In the genomic region with DNA sequence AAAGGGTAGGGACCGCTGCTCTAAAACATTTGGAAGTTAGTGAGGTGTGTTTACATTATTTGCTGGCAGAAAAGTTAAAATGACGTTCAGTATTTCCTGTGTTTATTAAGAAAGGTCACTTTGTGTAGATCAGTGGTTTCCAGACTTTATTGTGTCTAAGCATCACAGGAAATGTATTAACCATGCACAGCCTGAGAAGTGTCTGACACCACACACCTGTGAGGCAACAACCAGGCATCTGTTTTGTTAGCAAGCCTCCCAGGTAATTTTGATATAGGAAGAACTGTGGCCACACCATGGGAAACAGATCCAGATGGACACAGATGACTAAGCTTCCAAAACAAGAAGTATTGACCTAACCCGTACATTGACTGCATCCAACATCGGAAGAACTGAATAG, we compare ENCODE assay signal across 26 cellular contexts. TPM values are rescaled to one million over a fixed set of nuclear protein-coding genes. Genes with fewer than 3 reads are reported as not detected.
DNase-seq lines count a peak whose midpoint lies in the region; ATAC-seq and TF ChIP-seq lines count a peak whose summit lies in the region.
"Had no signal": no experiment of that assay in that cellular context is flagged by ENCODE, and none has a peak within 500 bp of the region (broad histone marks: within the 10 kb centered on the region; RNA-seq: fewer than 3 reads in every experiment).

No MANE protein-coding gene starts in this region.

- H3K9me3 ChIP-seq in CD4-positive, alpha-beta memory T cell (ENCODE audit: control insufficient read depth in 1 of 2, low read length in 2 of 2), result no peaks in the 10 kb centered on the region
- H3K9me3 ChIP-seq in IMR-90 (ENCODE audit: control insufficient read depth, insufficient read depth, low read length), result no peaks in the 10 kb centered on the region
- H3K9me3 ChIP-seq in mesenchymal stem cell (ENCODE audit: control insufficient read depth, low read length), result no peaks in the 10 kb centered on the region
- H3K9me3 ChIP-seq: heart left ventricle, right atrium auricular region, testis had no signal

- TF ChIP-seq POLR2A in IMR-90 (IDR thresholded peaks at IDR 0.05; ENCODE audit: low read depth, low read length), result no peak

- 0 out of 3 replicates have a peak overlapping the region, but pooled peaks have one; percentile 84 for H2BK15ac ChIP-seq in IMR-90 (ENCODE audit: low read depth, low read length)
- H2BK15ac ChIP-seq in mesenchymal stem cell (ENCODE audit: low read depth, poor library complexity, severe bottlenecking), result no peak overlapping the region

- CTCF ChIA-PET in CD4-positive, alpha-beta memory T cell (lab: Charles Lee; ENCODE audit: partially characterized antibody), result interaction anchor here (0.6 to 8.0 kb wide), 20 partner anchors 8 to 814 kb away, joined by 3 to 179 read pairs (median 9); a partner anchor contains a TSS
- CTCF ChIA-PET in IMR-90 (lab: Yijun Ruan, JAX), result interaction anchor here (0.6 to 1.8 kb wide), 8 partner anchors 12 to 324 kb away, joined by 3 to 26 read pairs (median 4); a partner anchor contains a TSS

- peak; percentile 50 for ATAC-seq in IMR-90 (ENCODE audit: low read depth)

- H3K36me3 Mint-ChIP-seq in CD4-positive, alpha-beta memory T cell, result peaks cover 9 to 32% of the 10 kb centered on the region in 2 donors
- H3K36me3 Mint-ChIP-seq in type B pancreatic cell, result peaks cover 9% of the 10 kb centered on the region

- peak overlapping the region; percentile 88 for H3K4me2 ChIP-seq in IMR-90 (ENCODE audit: low read depth, low read length)
- no peak overlapping the region for H3K4me2 ChIP-seq in mesenchymal stem cell (ENCODE audit: low read length, poor library complexity, severe bottlenecking)

- H3K79me1 ChIP-seq in IMR-90 (ENCODE audit: low read depth in 1 of 2, low read length in 2 of 2) (peaks cover 26 to 47% of the 10 kb centered on the region in 2 experiments), mesenchymal stem cell (replicated peaks; ENCODE audit: low read length, poor library complexity, severe bottlenecking) (peaks cover 24% of the 10 kb centered on the region)

- peak in 1 of 5 donors; percentile 20 for DNase-seq in CD4-positive, alpha-beta memory T cell
- DNase-seq in IMR-90 (peak; percentile 83), dermis blood vessel endothelial cell (peak; percentile 72), mesenchymal stem cell (peak; percentile 45), DMS 273 (lab: John Stamatoyannopoulos, UW; ENCODE audit: unreplicated experiment) (no peak), RKO (ENCODE audit: low spot score) (no peak), type B pancreatic cell (ENCODE audit: extremely low spot score, unreplicated experiment) (no peak)
- DNase-seq: activated CD8-positive, alpha-beta T cell treated with anti-CD3 and anti-CD28 coated beads for 36 hours; activated gamma-delta T cell treated with Interleukin-2 at 50 U/mL for 16 hours; activated T-cell treated with anti-CD3 and anti-CD28 coated beads, Interleukin-2, amount 50 U/mL, for 1 hour; DMS153; GDM1; GM23248; heart left ventricle; KG1; left colon; naive thymus-derived CD8-positive, alpha-beta T cell; NCI-H2171; NCI-H524 treated with DMSO at 0.1 percent for 48 hours; NK-92 treated with Interleukin-12 subunit alpha and Interleukin-12 subunit beta, amount 100 ng/mL, for 24 hours; SIG-M5; stimulated activated CD4-positive, alpha-beta T cell treated with anti-CD3 and anti-CD28 coated beads, Interleukin-4, amount 100 ng/mL, for 24 hours; stimulated activated naive CD4-positive, alpha-beta T cell; testis had no signal

- no peaks in the 10 kb centered on the region for H3K27me3 ChIP-seq in CD4-positive, alpha-beta memory T cell (ENCODE audit: insufficient read depth, low read length)
- H3K27me3 ChIP-seq in IMR-90 (ENCODE audit: control insufficient read depth, insufficient read depth, low read length), result no peaks in the 10 kb centered on the region
- H3K27me3 ChIP-seq in mesenchymal stem cell (ENCODE audit: control insufficient read depth in 1 of 2, insufficient read depth in 1 of 2, low read length in 2 of 2), result no peaks in the 10 kb centered on the region
- H3K27me3 ChIP-seq: heart left ventricle, right atrium auricular region, testis had no signal

- POLR2A ChIA-PET in CD4-positive, alpha-beta memory T cell (lab: Charles Lee; ENCODE audit: partially characterized antibody), result interaction anchor here (1.3 to 4.3 kb wide), 3 partner anchors 11 to 324 kb away, joined by 5 to 21 read pairs (median 5); a partner anchor contains a TSS
- POLR2A ChIA-PET in IMR-90 (lab: Charles Lee; ENCODE audit: unreplicated experiment), result no interaction called here

- dilution Hi-C loops in IMR-90 (cut with HindIII; ENCODE audit: low sequenced_read_pairs, unreplicated experiment), result loop anchor here (25.0 kb wide), 1 partner anchor 341 kb away; a partner anchor contains a TSS

- no peak overlapping the region for H2AK9ac ChIP-seq in IMR-90 (replicated peaks; ENCODE audit: low read depth, low read length, poor library complexity)

- H4K20me1 ChIP-seq in IMR-90 (ENCODE audit: insufficient read depth, low read length), result peaks cover 9% of the 10 kb centered on the region; the same call in 1 of the 2 replicates

- H4K5ac ChIP-seq in IMR-90 (ENCODE audit: low read depth, low read length), result no peak overlapping the region

- no peaks in the 10 kb centered on the region for H3K27me3 Mint-ChIP-seq in CD4-positive, alpha-beta memory T cell
- H3K27me3 Mint-ChIP-seq in type B pancreatic cell, result no peaks in the 10 kb centered on the region
- H3K27me3 Mint-ChIP-seq: activated CD8-positive, alpha-beta T cell treated with anti-CD3 and anti-CD28 coated beads for 36 hours; naive thymus-derived CD8-positive, alpha-beta T cell had no signal

- in situ Hi-C loops in IMR-90 (cut with MboI; ENCODE audit: low sequenced_read_pairs), result loop anchor here (5.0 kb wide), 2 partner anchors 326 to 376 kb away; no protein-coding TSS in a partner anchor

- no peak overlapping the region for H3K9ac ChIP-seq in IMR-90 (ENCODE audit: low read depth, low read length)
- no peak overlapping the region for H3K9ac ChIP-seq in mesenchymal stem cell (ENCODE audit: low read length)
- H3K9ac ChIP-seq: GM23248 had no signal

- H3K36me3 ChIP-seq in CD4-positive, alpha-beta memory T cell (ENCODE audit: insufficient read depth, low read length), result peaks cover 4% of the 10 kb centered on the region
- H3K36me3 ChIP-seq in IMR-90 (ENCODE audit: control insufficient read depth, insufficient read depth, low read length) (no peaks in the 10 kb centered on the region), mesenchymal stem cell (ENCODE audit: control insufficient read depth in 1 of 2, insufficient read depth in 2 of 2, low read depth in 1 of 2, low read length in 2 of 2) (peaks cover 7 to 28% of the 10 kb centered on the region in 2 experiments)

- no peak overlapping the region; the same call in 1 of the 2 replicates for H3K23ac ChIP-seq in IMR-90 (ENCODE audit: low read depth, low read length)
- H3K23ac ChIP-seq in mesenchymal stem cell (ENCODE audit: low read length in 2 of 2), result no peak overlapping the region

- peaks cover 21% of the 10 kb centered on the region for H3K4me1 ChIP-seq in CD4-positive, alpha-beta memory T cell (ENCODE audit: insufficient read depth, low read length)
- H3K4me1 ChIP-seq in IMR-90 (ENCODE audit: control insufficient read depth, insufficient read depth, low read length) (peaks cover 11% of the 10 kb centered on the region), mesenchymal stem cell (ENCODE audit: control insufficient read depth, insufficient read depth, low read depth, low read length) (no peaks in the 10 kb centered on the region)
- H3K4me1 ChIP-seq: right atrium auricular region, testis had no signal

- peak overlapping the region; percentile 74 for H2BK5ac ChIP-seq in IMR-90 (ENCODE audit: low read depth, low read length, poor library complexity, severe bottlenecking)
- H2BK5ac ChIP-seq in mesenchymal stem cell (ENCODE audit: low read depth, low read length, poor library complexity, severe bottlenecking), result no peak overlapping the region

- no TSS peak for BruUV-seq in IMR-90 (replicated peaks; lab: Mats Ljungman, UMichigan)

- H3K14ac ChIP-seq in IMR-90 (replicated peaks; ENCODE audit: low read depth, low read length) (no peak overlapping the region), mesenchymal stem cell (ENCODE audit: low read length in 2 of 2) (no peak overlapping the region)

- peak overlapping the region in 3 of 8 donors; percentile 8 to 47 (median 32) for H3K4me3 Mint-ChIP-seq in CD4-positive, alpha-beta memory T cell
- no peak overlapping the region for H3K4me3 Mint-ChIP-seq in type B pancreatic cell
- H3K4me3 Mint-ChIP-seq: activated CD8-positive, alpha-beta T cell treated with anti-CD3 and anti-CD28 coated beads for 36 hours; naive thymus-derived CD8-positive, alpha-beta T cell had no signal

- H3K18ac ChIP-seq in IMR-90 (ENCODE audit: low read depth, low read length) (peak overlapping the region; percentile 11; the same call in 1 of the 2 replicates), mesenchymal stem cell (ENCODE audit: low read depth in 1 of 2, low read length in 2 of 2) (no peak overlapping the region)

- H2AK5ac ChIP-seq in IMR-90 (ENCODE audit: low read depth, low read length) (no peak overlapping the region), mesenchymal stem cell (ENCODE audit: low read length, severe bottlenecking) (no peak overlapping the region)

- H2AFZ ChIP-seq in IMR-90 (replicated peaks; ENCODE audit: low read length, poor library complexity) (no peak overlapping the region), mesenchymal stem cell (ENCODE audit: low read depth, low read length) (no peak overlapping the region)
- H2AFZ ChIP-seq: GM23248 had no signal

- peak overlapping the region; percentile 9; the same call in 1 of the 2 replicates for H2BK120ac ChIP-seq in IMR-90 (ENCODE audit: low read depth, low read length)
- no peak overlapping the region for H2BK120ac ChIP-seq in mesenchymal stem cell (ENCODE audit: low read depth, low read length)

- H3K9me3 Mint-ChIP-seq in CD4-positive, alpha-beta memory T cell, result no peaks in the 10 kb centered on the region
- no peaks in the 10 kb centered on the region for H3K9me3 Mint-ChIP-seq in type B pancreatic cell
- H3K9me3 Mint-ChIP-seq: activated CD8-positive, alpha-beta T cell treated with anti-CD3 and anti-CD28 coated beads for 36 hours; naive thymus-derived CD8-positive, alpha-beta T cell had no signal

- peaks cover 6% of the 10 kb centered on the region for H3K9me1 ChIP-seq in IMR-90 (ENCODE audit: insufficient read depth, low read length)

- H3K4ac ChIP-seq in IMR-90 (ENCODE audit: low read depth, low read length) (no peak overlapping the region; the same call in 1 of the 2 replicates), mesenchymal stem cell (ENCODE audit: low read depth in 1 of 2, low read length in 2 of 2) (no peak overlapping the region)

- H4K91ac ChIP-seq in IMR-90 (ENCODE audit: insufficient read depth, low read depth, low read length) (peak overlapping the region; percentile 66), mesenchymal stem cell (ENCODE audit: low read length) (no peak overlapping the region)

- WGBS in IMR-90 (ENCODE audit: extremely low coverage in 2 of 2, insufficient read length in 1 of 2), 2 experiments, result 0% methylated on average over 1 of the region's 4 CpGs; no CpG with 5 or more reads in 1 of the 2 experiments
- 30% methylated on average over 4 of the region's 4 CpGs for WGBS in mesenchymal stem cell

- TF ChIP-seq RAD21 in IMR-90 (IDR thresholded peaks at IDR 0.05; ENCODE audit: low read length), result no peak

- H3K56ac ChIP-seq in IMR-90 (ENCODE audit: extremely low read depth, insufficient read depth, low read length), result no peak overlapping the region

- H3K4me3 ChIP-seq in CD4-positive, alpha-beta memory T cell (ENCODE audit: low read length in 2 of 2), result no peak overlapping the region
- no peak overlapping the region for H3K4me3 ChIP-seq in IMR-90 (ENCODE audit: insufficient read depth, low read depth, low read length)
- no peak overlapping the region for H3K4me3 ChIP-seq in mesenchymal stem cell (ENCODE audit: insufficient read depth in 1 of 2, low read depth in 1 of 2, low read length in 2 of 2)
- H3K4me3 ChIP-seq: GM23248, heart left ventricle, right atrium auricular region, testis had no signal

- TF ChIP-seq CTCF in IMR-90 (conservative IDR thresholded peaks at IDR 0.05; ENCODE audit: low read depth, low read length) (no peak), type B pancreatic cell (conservative IDR thresholded peaks at IDR 0.05) (no peak)

- intact Hi-C loops in CD4-positive, alpha-beta memory T cell (cut with micrococcal nuclease), result loop anchor here (1.0 kb wide), 2 partner anchors 12 to 370 kb away; a partner anchor contains a TSS
- intact Hi-C loops in IMR-90 (cut with micrococcal nuclease), result loop anchor here (1.0 kb wide), 3 partner anchors 98 to 370 kb away; a partner anchor contains a TSS

- H3K4me1 Mint-ChIP-seq in CD4-positive, alpha-beta memory T cell, result peaks cover 20 to 39% (median 27%) of the 10 kb centered on the region in 4 donors
- H3K4me1 Mint-ChIP-seq in type B pancreatic cell (ENCODE audit: unreplicated experiment), result peaks cover 10% of the 10 kb centered on the region

- H2BK20ac ChIP-seq in IMR-90 (ENCODE audit: low read depth, low read length), result peak overlapping the region; percentile 16

- no peak overlapping the region for H2BK12ac ChIP-seq in mesenchymal stem cell (ENCODE audit: low read length in 2 of 2)

- peak overlapping the region in 6 of 7 donors; percentile 48 to 91 (median 72) for H3K27ac Mint-ChIP-seq in CD4-positive, alpha-beta memory T cell
- H3K27ac Mint-ChIP-seq in type B pancreatic cell, result no peak overlapping the region

- H3K27ac ChIP-seq in CD4-positive, alpha-beta memory T cell (ENCODE audit: low read depth, low read length), result no peak overlapping the region
- peak overlapping the region; percentile 58; the same call in 1 of the 2 replicates for H3K27ac ChIP-seq in IMR-90 (ENCODE audit: insufficient read depth, low read length)
- H3K27ac ChIP-seq in mesenchymal stem cell (ENCODE audit: low read length, poor library complexity, severe bottlenecking), result no peak overlapping the region
- H3K27ac ChIP-seq: C4-2B, GM23248, right atrium auricular region, testis had no signal

- H4K8ac ChIP-seq in IMR-90 (ENCODE audit: low read depth in 2 of 2, low read length in 2 of 2) (no peak overlapping the region; a peak in 1 of 4 replicates), mesenchymal stem cell (ENCODE audit: low read length) (no peak overlapping the region)

RNA-seq across cellular contexts. Expression of a gene that starts 12.0 kb away (rescaled TPM):
- 10 to 100 TPM; 47.5 to 47.9 TPM for total RNA-seq in CD4-positive, alpha-beta memory T cell
- 100 to 1,000 TPM in 1 of 2 donors, 10 to 100 TPM in 1; 95.4 to 147 TPM for polyA plus RNA-seq in CD4-positive, alpha-beta memory T cell
- 23.1 and 46.9 TPM in 2 replicates for total RNA-seq in IMR-90 (2012; rRNA removed)
- polyA plus RNA-seq in IMR-90 (2012; rRNA removed), result 36.0 and 41.1 TPM in 2 replicates
- polyA plus RNA-seq in IMR-90 (2012; cell fraction: cytosol; rRNA removed), result 6.2 and 23.5 TPM in 2 replicates
- polyA plus RNA-seq in IMR-90 (2012; cell fraction: nucleus; rRNA removed; ENCODE audit: low replicate concordance), result 2.0 and 11.3 TPM in 2 replicates
- 56.7 and 74.8 TPM in 2 replicates for total RNA-seq in dermis blood vessel endothelial cell
- 73.4 TPM for polyA plus RNA-seq in mesenchymal stem cell (2013, experiment 1 of 2)
- 76.3 TPM for polyA plus RNA-seq in mesenchymal stem cell (2013, experiment 2 of 2)
- 34.6 and 43.1 TPM in 2 replicates for total RNA-seq in type B pancreatic cell (ENCODE audit: low replicate concordance)

Comparison
In these comparisons a context has a peak if more than half of its experiments do, and no peak if none do; other contexts are left out.
1. DNase-seq: peak in IMR-90 (single experiment), dermis blood vessel endothelial cell (single experiment) and mesenchymal stem cell (single experiment); none in DMS 273 (single experiment), RKO (single experiment) and type B pancreatic cell (single experiment).